ENCODE assay signal across 23 cellular contexts in the genomic region with DNA sequence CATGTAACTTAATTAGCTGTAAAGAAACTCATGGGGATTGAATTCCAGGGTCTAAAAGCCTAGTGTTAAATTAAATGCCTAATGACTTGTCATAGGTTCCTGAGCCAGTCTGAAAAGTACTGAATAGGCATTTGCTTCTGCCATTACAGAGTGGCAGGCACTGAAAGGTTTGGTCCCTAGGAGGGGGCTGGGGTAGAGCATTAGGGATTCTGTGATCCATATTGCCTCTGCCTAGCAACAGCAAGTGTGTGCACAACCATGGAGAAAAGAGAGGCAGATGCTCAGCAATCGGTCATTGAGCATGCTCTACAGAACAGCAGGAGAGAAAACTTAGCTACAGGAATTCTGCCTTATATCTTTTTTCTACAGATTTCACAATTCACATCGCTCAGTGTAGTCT.
DNase-seq lines count a peak whose midpoint lies in the region; ATAC-seq and TF ChIP-seq lines count a peak whose summit lies in the region.
"Had no signal": no experiment of that assay in that cellular context is flagged by ENCODE, and none has a peak within 500 bp of the region (broad histone marks: within the 10 kb centered on the region; RNA-seq: fewer than 3 reads in every experiment).

No MANE protein-coding gene starts in this region.

- H3K27ac ChIP-seq in gastroesophageal sphincter (no peak overlapping the region), neuronal stem cell (replicated peaks; ENCODE audit: low read length) (no peak overlapping the region)
- H3K27ac ChIP-seq: KMS-11, SJSA1 had no signal

- H3K27me3 ChIP-seq in gastroesophageal sphincter, result no peaks in the 10 kb centered on the region
- no peaks in the 10 kb centered on the region for H3K27me3 ChIP-seq in neuronal stem cell (ENCODE audit: control insufficient read depth in 3 of 3, insufficient read depth in 3 of 3, low read depth in 1 of 3, low read length in 3 of 3)
- H3K27me3 ChIP-seq: SJSA1 had no signal

- H3K4me1 ChIP-seq in gastroesophageal sphincter, result no peaks in the 10 kb centered on the region
- H3K4me1 ChIP-seq in neuronal stem cell (ENCODE audit: control insufficient read depth in 2 of 2, insufficient read depth in 1 of 2, low read depth in 1 of 2, low read length in 2 of 2), result peaks cover 7 to 29% of the 10 kb centered on the region in 2 donors
- H3K4me1 ChIP-seq: SJSA1 had no signal

- H3K36me3 Mint-ChIP-seq in brain, result no peaks in the 10 kb centered on the region
- H3K36me3 Mint-ChIP-seq: CD8-positive, alpha-beta T cell had no signal

- no peak overlapping the region for H2BK5ac ChIP-seq in neuronal stem cell (ENCODE audit: low read length)

- H3K18ac ChIP-seq in neuronal stem cell (ENCODE audit: low read length), result no peak overlapping the region

- no peak overlapping the region for H3K23ac ChIP-seq in neuronal stem cell (ENCODE audit: low read depth, low read length, poor library complexity)

- H3K36me3 ChIP-seq in gastroesophageal sphincter, result no peaks in the 10 kb centered on the region
- no peaks in the 10 kb centered on the region for H3K36me3 ChIP-seq in neuronal stem cell (replicated peaks in 1 of 2; ENCODE audit: control insufficient read depth in 2 of 2, insufficient read depth in 2 of 2, low read length in 2 of 2)
- H3K36me3 ChIP-seq: SJSA1 had no signal

- H3K4me2 ChIP-seq in neuronal stem cell (ENCODE audit: insufficient read depth, low read length, poor library complexity, severe bottlenecking), result no peak overlapping the region
- H3K4me2 ChIP-seq: KMS-11 had no signal

- no peak for TF ChIP-seq POLR2A in gastroesophageal sphincter (IDR thresholded peaks at IDR 0.05)

- peak overlapping the region in 4 of 5 experiments; percentile 76 to 91 (median 82) for H3K27ac Mint-ChIP-seq in brain
- H3K27ac Mint-ChIP-seq: CD8-positive, alpha-beta T cell had no signal

- H3K9ac ChIP-seq in neuronal stem cell (ENCODE audit: low read depth, low read length, poor library complexity), result no peak overlapping the region
- H3K9ac ChIP-seq: KMS-11 had no signal

- H2BK12ac ChIP-seq in neuronal stem cell (ENCODE audit: low read length), result no peak overlapping the region

- H2BK15ac ChIP-seq in neuronal stem cell (ENCODE audit: low read length), result no peak overlapping the region

- in situ Hi-C loops in GM13976 (cut with MboI; ENCODE audit: low sequenced_read_pairs, unreplicated experiment), result no loop called here

- no peak overlapping the region for H3K4ac ChIP-seq in neuronal stem cell (ENCODE audit: low read length)

- peaks cover 0 to 2% (median 0%) of the 10 kb centered on the region in 5 experiments for H3K9me3 Mint-ChIP-seq in brain

- H3K9me3 ChIP-seq in gastroesophageal sphincter (no peaks in the 10 kb centered on the region), neuronal stem cell (replicated peaks in 1 of 2; ENCODE audit: control insufficient read depth in 2 of 2, insufficient read depth in 1 of 2, low read depth in 1 of 2, low read length in 2 of 2) (no peaks in the 10 kb centered on the region)
- H3K9me3 ChIP-seq: SJSA1 had no signal

- no peaks in the 10 kb centered on the region for H3K79me1 ChIP-seq in neuronal stem cell (ENCODE audit: low read depth, low read length)

- H3K4me3 ChIP-seq in gastroesophageal sphincter, result no peak overlapping the region
- no peak overlapping the region for H3K4me3 ChIP-seq in neuronal stem cell (ENCODE audit: low read length in 2 of 2)
- H3K4me3 ChIP-seq: SJSA1 had no signal

- H2AFZ ChIP-seq in neuronal stem cell (ENCODE audit: low read length), result peak overlapping the region; percentile 31

- ATAC-seq in gastroesophageal sphincter (peak; percentile 19), GM18907 (IDR thresholded peaks at IDR 0.05; ENCODE audit: unreplicated experiment) (no peak)
- ATAC-seq in stimulated activated naive CD8-positive, alpha-beta T cell treated with anti-CD3 and anti-CD28 coated beads, Interleukin-15, Interleukin-2, amounts not matched to agents 100 U/mL and 50 U/mL, for 24 hours, result no peak
- ATAC-seq: CD8-positive, alpha-beta T cell; Right ventricle myocardium inferior had no signal

- no peaks in the 10 kb centered on the region for H3K27me3 Mint-ChIP-seq in brain

- TF ChIP-seq EP300 in gastroesophageal sphincter (IDR thresholded peaks at IDR 0.05), result no peak

- no peak overlapping the region for H2BK120ac ChIP-seq in neuronal stem cell (ENCODE audit: low read depth, low read length)

- TF ChIP-seq CTCF in brain (conservative IDR thresholded peaks at IDR 0.05), result no peak
- TF ChIP-seq CTCF in gastroesophageal sphincter (IDR thresholded peaks at IDR 0.05), result no peak
- TF ChIP-seq CTCF in GM13976 (IDR thresholded peaks at IDR 0.05; ENCODE audit: borderline replicate concordance, control extremely low read depth, extremely low read depth, insufficient read depth, missing control alignments), result no peak

- H3K14ac ChIP-seq in neuronal stem cell (ENCODE audit: low read length), result no peak overlapping the region

- no peak overlapping the region for H2AK5ac ChIP-seq in neuronal stem cell (ENCODE audit: low read depth, low read length)

- 75 to 88% methylated on average over 1 to 2 of the region's 2 CpGs for WGBS in gastroesophageal sphincter (ENCODE audit: low coverage in 1 of 2), 2 donors
- WGBS in neuronal stem cell (ENCODE audit: extremely low coverage in 2 of 2, insufficient read length in 2 of 2, insufficient replicate concordance in 1 of 2), 2 donors, result no CpG with 5 or more reads among the region's 2 CpGs

- H3K4me3 Mint-ChIP-seq in brain, result peak overlapping the region in 4 of 5 experiments; percentile 17 to 72 (median 44)
- H3K4me3 Mint-ChIP-seq: CD8-positive, alpha-beta T cell had no signal

- no peak overlapping the region for H4K91ac ChIP-seq in neuronal stem cell (ENCODE audit: low read depth, low read length, poor library complexity)

- H3K4me1 Mint-ChIP-seq in brain, result peaks cover 58% of the 10 kb centered on the region

- no peak overlapping the region for H4K8ac ChIP-seq in neuronal stem cell (ENCODE audit: low read depth, low read length)

- peak; percentile 1 for DNase-seq in NCI-H1694 treated with DMSO at 0.1 percent for 48 hours (lab: John Stamatoyannopoulos, UW)
- no peak for DNase-seq in NCI-H1694 (lab: John Stamatoyannopoulos, UW)
- peak; percentile 36 for DNase-seq in neuronal stem cell (ENCODE audit: low spot score)
- DNase-seq in stimulated activated naive CD8-positive, alpha-beta T cell treated with anti-CD3 and anti-CD28 coated beads, Interleukin-15, Interleukin-2, amounts not matched to agents 100 U/mL and 50 U/mL, for 24 hours, result no peak
- no peak for DNase-seq in GM13976 (ENCODE audit: low spot score)
- DNase-seq: 8988T; C1 segment of cervical spinal cord; CD8-positive, alpha-beta T cell; DMS153; IMR-90; NCI-H1105; NCI-H187; NCI-H2107; NCI-H2227 treated with DMSO at 0.1 percent for 48 hours; NCI-H510A treated with DMSO at 0.1 percent for 48 hours; NCI-H774; OCI-M1 had no signal

Comparison
In these comparisons a context has a peak if more than half of its experiments do, and no peak if none do; other contexts are left out.
1. DNase-seq: peak in NCI-H1694 treated with DMSO at 0.1 percent for 48 hours (single experiment) and neuronal stem cell (single experiment); none in NCI-H1694 (single experiment), stimulated activated naive CD8-positive, alpha-beta T cell treated with anti-CD3 and anti-CD28 coated beads, Interleukin-15, Interleukin-2, amounts not matched to agents 100 U/mL and 50 U/mL, for 24 hours (single experiment) and GM13976 (single experiment).